In genomic region chrX:30835373-30835772, GRCh38 we compare ENCODE assay signal across 2 cellular contexts.
TF ChIP-seq lines count a peak whose summit lies in the region.

No MANE protein-coding gene starts in this region.

TF ChIP-seq in GM23338, 12 proteins besides CTCF, POLR2A, EP300 and RAD21 (continued from another document):
- TF ChIP-seq REST (IDR thresholded peaks at IDR 0.05; ENCODE audit: unreplicated experiment), result no peak
- TF ChIP-seq EZH2 (IDR thresholded peaks at IDR 0.05; ENCODE audit: low read depth, unreplicated experiment), result no peak
- no peak for TF ChIP-seq ETS1 (IDR thresholded peaks at IDR 0.05)
- TF ChIP-seq ZNF462 (CRISPR knock-in tag; IDR thresholded peaks at IDR 0.05), result no peak
- no peak for TF ChIP-seq JUNB (IDR thresholded peaks at IDR 0.05; ENCODE audit: unreplicated experiment)
- no peak for TF ChIP-seq POLR2AphosphoS5 (IDR thresholded peaks at IDR 0.05; ENCODE audit: low read depth)
- no peak for TF ChIP-seq CREB1 (CRISPR knock-in tag; IDR thresholded peaks at IDR 0.05; ENCODE audit: low read depth)
- TF ChIP-seq ZNF114 (CRISPR knock-in tag; IDR thresholded peaks at IDR 0.05), result no peak
- TF ChIP-seq STAT1 (IDR thresholded peaks at IDR 0.05; ENCODE audit: unreplicated experiment), result no peak

TF ChIP-seq in HepG2, 621 proteins besides CTCF, POLR2A, EP300 and RAD21 (continued from another document and continues in another):
- TF ChIP-seq HBP1 (CRISPR knock-in tag; IDR thresholded peaks at IDR 0.05; ENCODE audit: low read depth), result no peak
- no peak for TF ChIP-seq CCDC6 (CRISPR knock-in tag; IDR thresholded peaks at IDR 0.05)
- TF ChIP-seq ZFP82 (CRISPR knock-in tag; IDR thresholded peaks at IDR 0.05; ENCODE audit: borderline replicate concordance), result no peak
- no peak for TF ChIP-seq ZNF205 (CRISPR knock-in tag; IDR thresholded peaks at IDR 0.05)
- TF ChIP-seq ZNF703 (CRISPR knock-in tag; IDR thresholded peaks at IDR 0.05; ENCODE audit: borderline replicate concordance), result no peak
- TF ChIP-seq E2F5 (CRISPR knock-in tag; conservative IDR thresholded peaks at IDR 0.05), result no peak
- no peak for TF ChIP-seq ATF3 (CRISPR knock-in tag; IDR thresholded peaks at IDR 0.05)
- TF ChIP-seq CENPBD1 (CRISPR knock-in tag; IDR thresholded peaks at IDR 0.05; ENCODE audit: borderline replicate concordance, low read depth), result no peak
- peak; percentile 42 for TF ChIP-seq PATZ1 (CRISPR knock-in tag; IDR thresholded peaks at IDR 0.05)
- TF ChIP-seq NFATC3 (CRISPR knock-in tag; IDR thresholded peaks at IDR 0.05), result no peak
- TF ChIP-seq ZNF766 (CRISPR knock-in tag; IDR thresholded peaks at IDR 0.05; ENCODE audit: borderline replicate concordance), result no peak
- TF ChIP-seq TCF7 (IDR thresholded peaks at IDR 0.05; ENCODE audit: low read depth), result no peak; the same call in 1 of the 2 replicates
- no peak for TF ChIP-seq EZH2 (conservative IDR thresholded peaks at IDR 0.05; ENCODE audit: low read depth, low read length)
- TF ChIP-seq GTF2F1 (IDR thresholded peaks at IDR 0.05; ENCODE audit: low read length), result no peak
- no peak for TF ChIP-seq CREB1 (IDR thresholded peaks at IDR 0.05)
- TF ChIP-seq CREB1 (CRISPR knock-in tag; IDR thresholded peaks at IDR 0.05), result peak; percentile 58
- no peak for TF ChIP-seq CENPT (CRISPR knock-in tag; IDR thresholded peaks at IDR 0.05; ENCODE audit: low read depth)
- peak; percentile 66 for TF ChIP-seq IKZF5 (CRISPR knock-in tag; IDR thresholded peaks at IDR 0.05)
- no peak for TF ChIP-seq THAP8 (CRISPR knock-in tag; IDR thresholded peaks at IDR 0.05; ENCODE audit: borderline replicate concordance)
- no peak for TF ChIP-seq MATR3 (CRISPR knock-in tag; IDR thresholded peaks at IDR 0.05)
- TF ChIP-seq PPARG (CRISPR knock-in tag; conservative IDR thresholded peaks at IDR 0.05), result no peak
- TF ChIP-seq ZNF503 (CRISPR knock-in tag; IDR thresholded peaks at IDR 0.05), result peak; percentile 35; the same call in 1 of the 2 replicates
- TF ChIP-seq ZNF180 (CRISPR knock-in tag; IDR thresholded peaks at IDR 0.05; ENCODE audit: borderline replicate concordance, low read depth), result no peak
- no peak for TF ChIP-seq ZBTB42 (CRISPR knock-in tag; IDR thresholded peaks at IDR 0.05)
- no peak for TF ChIP-seq ZNF780A (CRISPR knock-in tag; IDR thresholded peaks at IDR 0.05)
- TF ChIP-seq ZNF333 (CRISPR knock-in tag; IDR thresholded peaks at IDR 0.05; ENCODE audit: borderline replicate concordance), result no peak
- no peak for TF ChIP-seq ELF1 (CRISPR knock-in tag; IDR thresholded peaks at IDR 0.05)
- no peak for TF ChIP-seq MXI1 (IDR thresholded peaks at IDR 0.05; ENCODE audit: borderline replicate concordance, low read depth, low read length)
- TF ChIP-seq POLR2AphosphoS5 (IDR thresholded peaks at IDR 0.05; ENCODE audit: low read depth, low read length), result no peak; the same call in 1 of the 2 replicates
- TF ChIP-seq ZBTB25 (CRISPR knock-in tag; IDR thresholded peaks at IDR 0.05), result no peak
- no peak for TF ChIP-seq YEATS2 (CRISPR knock-in tag; IDR thresholded peaks at IDR 0.05; ENCODE audit: borderline replicate concordance)
- TF ChIP-seq ZNF513 (CRISPR knock-in tag; conservative IDR thresholded peaks at IDR 0.05), result no peak
- TF ChIP-seq TGIF2 (CRISPR knock-in tag; IDR thresholded peaks at IDR 0.05), result no peak
- TF ChIP-seq DRAP1 (CRISPR knock-in tag; IDR thresholded peaks at IDR 0.05), result no peak
- no peak for TF ChIP-seq CHD4 (IDR thresholded peaks at IDR 0.05; ENCODE audit: borderline replicate concordance, low read length)
- no peak for TF ChIP-seq ZNF414 (CRISPR knock-in tag; IDR thresholded peaks at IDR 0.05)
- peak; percentile 78 for TF ChIP-seq HDAC2 (CRISPR knock-in tag; IDR thresholded peaks at IDR 0.05)
- peak; percentile 87 for TF ChIP-seq CEBPG (CRISPR knock-in tag; IDR thresholded peaks at IDR 0.05)
- TF ChIP-seq KLF13 (CRISPR knock-in tag; IDR thresholded peaks at IDR 0.05), result no peak
- TF ChIP-seq PAX8 (CRISPR knock-in tag; IDR thresholded peaks at IDR 0.05; ENCODE audit: borderline replicate concordance), result no peak
- TF ChIP-seq ZNF652 (CRISPR knock-in tag; IDR thresholded peaks at IDR 0.05; ENCODE audit: borderline replicate concordance, low read depth), result no peak
- TF ChIP-seq MAF1 (CRISPR knock-in tag; IDR thresholded peaks at IDR 0.05; ENCODE audit: borderline replicate concordance), result no peak
- TF ChIP-seq ZNF101 (CRISPR knock-in tag; IDR thresholded peaks at IDR 0.05; ENCODE audit: borderline replicate concordance, low read depth), result no peak
- no peak for TF ChIP-seq ZSCAN9 (CRISPR knock-in tag; IDR thresholded peaks at IDR 0.05; ENCODE audit: borderline replicate concordance)
- no peak for TF ChIP-seq ZHX1 (CRISPR knock-in tag; IDR thresholded peaks at IDR 0.05; ENCODE audit: low read depth)
- TF ChIP-seq ZBTB1 (CRISPR knock-in tag; IDR thresholded peaks at IDR 0.05; ENCODE audit: borderline replicate concordance), result no peak
- no peak for TF ChIP-seq ZNF335 (CRISPR knock-in tag; IDR thresholded peaks at IDR 0.05)
- TF ChIP-seq ZNF841 (CRISPR knock-in tag; IDR thresholded peaks at IDR 0.05; ENCODE audit: borderline replicate concordance), result no peak
- TF ChIP-seq SP140L (CRISPR knock-in tag; IDR thresholded peaks at IDR 0.05; ENCODE audit: borderline replicate concordance), result no peak
- TF ChIP-seq GFI1 (CRISPR knock-in tag; IDR thresholded peaks at IDR 0.05; ENCODE audit: borderline replicate concordance), result peak; percentile 95
